Comparison of ENCODE assay signal across 21 cellular contexts in the genomic region with DNA sequence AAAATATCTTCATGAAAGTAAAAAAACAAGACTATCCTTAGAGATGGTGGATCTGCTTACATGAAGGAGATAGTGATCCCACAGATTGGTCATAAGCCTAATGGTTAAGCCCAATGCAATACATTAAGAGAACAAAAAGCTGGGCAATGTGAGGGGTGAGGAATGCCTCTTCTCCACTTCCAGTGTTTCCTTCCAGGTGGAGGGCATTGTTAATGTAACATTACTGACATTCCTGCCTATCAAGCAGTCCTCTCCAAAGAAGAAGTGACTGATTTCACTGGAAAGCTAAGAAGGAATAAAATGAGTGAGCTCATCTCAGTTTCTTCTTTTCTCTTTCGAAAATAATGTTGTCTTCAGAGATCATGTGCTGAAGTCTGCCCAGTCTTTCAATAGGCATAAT.
"Had no signal": no experiment of that assay in that cellular context is flagged by ENCODE, and none has a peak within 500 bp of the region (broad histone marks: within the 10 kb centered on the region; RNA-seq: fewer than 3 reads in every experiment).

No MANE protein-coding gene starts in this region.

- H3K27me3 Mint-ChIP-seq: progenitor cell of endocrine pancreas; stimulated activated memory B cell treated with anti-CD40 and anti-IgM and Interleukin-4, amounts not matched to agents 10 μg/mL and 1 μg/mL and 100 μg/mL, for 72 hours; stimulated activated naive CD8-positive, alpha-beta T cell treated with anti-CD3 and anti-CD28 coated beads, Interleukin-15, amount 100 ng/mL, for 72 hours; type B pancreatic cell had no signal

- ATAC-seq: mucosa of descending colon; naive thymus-derived CD4-positive, alpha-beta T cell; natural killer cell treated with Interleukin-12 subunit alpha and Interleukin-12 subunit beta and Interleukin-15 and Interleukin-18, amount 100 ng/mL, for 72 hours; right lobe of liver; stimulated activated memory B cell treated with anti-CD40 and anti-IgM and Interleukin-4, amounts not matched to agents 10 μg/mL and 1 μg/mL and 100 μg/mL, for 72 hours; stimulated activated naive CD8-positive, alpha-beta T cell treated with anti-CD3 and anti-CD28 coated beads, Interleukin-15, amount 100 ng/mL, for 72 hours had no signal

- H3K36me3 Mint-ChIP-seq: naive thymus-derived CD4-positive, alpha-beta T cell; natural killer cell treated with Interleukin-12 subunit alpha and Interleukin-12 subunit beta and Interleukin-15 and Interleukin-18, amount 100 ng/mL, for 72 hours; stimulated activated memory B cell treated with anti-CD40 and anti-IgM and Interleukin-4, amounts not matched to agents 10 μg/mL and 1 μg/mL and 100 μg/mL, for 72 hours; type B pancreatic cell had no signal

- H3K9me3 Mint-ChIP-seq: naive thymus-derived CD4-positive, alpha-beta T cell; natural killer cell treated with Interleukin-12 subunit alpha and Interleukin-12 subunit beta and Interleukin-15 and Interleukin-18, amount 100 ng/mL, for 72 hours; neural crest cell; stimulated activated memory B cell treated with anti-CD40 and anti-IgM and Interleukin-4, amounts not matched to agents 10 μg/mL and 1 μg/mL and 100 μg/mL, for 72 hours; stimulated activated naive CD8-positive, alpha-beta T cell treated with anti-CD3 and anti-CD28 coated beads, Interleukin-15, amount 100 ng/mL, for 72 hours; type B pancreatic cell had no signal

- H3K4me3 Mint-ChIP-seq: naive thymus-derived CD4-positive, alpha-beta T cell; natural killer cell treated with Interleukin-12 subunit alpha and Interleukin-12 subunit beta and Interleukin-15 and Interleukin-18, amount 100 ng/mL, for 72 hours; neural crest cell; stimulated activated memory B cell treated with anti-CD40 and anti-IgM and Interleukin-4, amounts not matched to agents 10 μg/mL and 1 μg/mL and 100 μg/mL, for 72 hours; stimulated activated naive CD8-positive, alpha-beta T cell treated with anti-CD3 and anti-CD28 coated beads, Interleukin-15, amount 100 ng/mL, for 72 hours; type B pancreatic cell had no signal

- H3K4me1 Mint-ChIP-seq: neural crest cell; stimulated activated memory B cell treated with anti-CD40 and anti-IgM and Interleukin-4, amounts not matched to agents 10 μg/mL and 1 μg/mL and 100 μg/mL, for 72 hours; stimulated activated naive CD8-positive, alpha-beta T cell treated with anti-CD3 and anti-CD28 coated beads, Interleukin-15, amount 100 ng/mL, for 72 hours had no signal

- DNase-seq: hypothalamus; islet precursor cell; left ventricle myocardium inferior; midbrain; mucosa of descending colon; naive thymus-derived CD4-positive, alpha-beta T cell; ovary; right lobe of liver; stimulated activated CD4-positive, alpha-beta T cell treated with anti-CD3 and anti-CD28 coated beads, Interleukin-1b, Interleukin-23, amount 100 ng/mL, for 48 hours; stimulated activated CD4-positive, alpha-beta T cell treated with anti-CD3 and anti-CD28 coated beads, Interleukin-2, amount 100 ng/mL, for 48 hours; stimulated activated CD4-positive, alpha-beta T cell treated with anti-CD3 and anti-CD28 coated beads, Interleukin-4, amount 100 ng/mL, for 4 hours; stimulated activated CD8-positive, alpha-beta memory T cell treated with anti-CD3 and anti-CD28 coated beads, Interleukin-4, amount 100 ng/mL, for 48 hours; stimulated activated naive CD4-positive, alpha-beta T cell treated with Interleukin-2 at 50 U/mL for 16 hours; stimulated activated naive CD8-positive, alpha-beta T cell treated with anti-CD3 and anti-CD28 coated beads, Interleukin-15, amount 100 ng/mL, for 72 hours; substantia nigra; uterus had no signal

- H3K27ac Mint-ChIP-seq: naive thymus-derived CD4-positive, alpha-beta T cell; natural killer cell treated with Interleukin-12 subunit alpha and Interleukin-12 subunit beta and Interleukin-15 and Interleukin-18, amount 100 ng/mL, for 72 hours; progenitor cell of endocrine pancreas; stimulated activated memory B cell treated with anti-CD40 and anti-IgM and Interleukin-4, amounts not matched to agents 10 μg/mL and 1 μg/mL and 100 μg/mL, for 72 hours; stimulated activated naive CD8-positive, alpha-beta T cell treated with anti-CD3 and anti-CD28 coated beads, Interleukin-15, amount 100 ng/mL, for 72 hours; type B pancreatic cell had no signal
